ENCODE assay signal across 8 cellular contexts in genomic region chr2:165016772-165017411, GRCh38.
DNase-seq lines count a peak whose midpoint lies in the region; ATAC-seq, FAIRE-seq and TF ChIP-seq lines count a peak whose summit lies in the region.

No MANE protein-coding gene starts in this region.

- CTCF ChIA-PET in MCF 10A (lab: Yijun Ruan, JAX): interaction anchor here (0.6 to 8.2 kb wide), 30 partner anchors 11 to 843 kb away, joined by 3 to 132 read pairs (median 4); partner anchors contain the start of genes SCN2A and SCN3A

- intact Hi-C loops in MCF 10A (cut with micrococcal nuclease): loop anchor here (5.0 kb wide), 1 partner anchor 275 kb away; no protein-coding TSS in a partner anchor

- no peak overlapping the region for H3K27ac Mint-ChIP-seq in MCF 10A (ENCODE audit: low read depth, unreplicated experiment)

- H3K4me3 Mint-ChIP-seq in MCF 10A (ENCODE audit: unreplicated experiment): no peak overlapping the region

- H3K27me3 Mint-ChIP-seq in MCF 10A (ENCODE audit: insufficient read depth, unreplicated experiment): peaks cover 31% of the 10 kb centered on the region

- POLR2A ChIA-PET in MCF 10A (lab: Yijun Ruan, JAX): interaction anchor here (1.2 kb wide), 2 partner anchors 10 to 25 kb away, joined by 3 read pairs; no protein-coding TSS in a partner anchor

- H3K36me3 Mint-ChIP-seq in MCF 10A (ENCODE audit: insufficient read depth, unreplicated experiment): peaks cover 5% of the 10 kb centered on the region

- peak; percentile 78 for ATAC-seq in HG03280 (IDR thresholded peaks at IDR 0.05; ENCODE audit: unreplicated experiment)
- ATAC-seq in left lobe of liver: peak; percentile 85

- H3K9me3 Mint-ChIP-seq in MCF 10A (ENCODE audit: unreplicated experiment): peaks cover 7% of the 10 kb centered on the region

- no TSS peak for BruUV-seq in MCF 10A (replicated peaks; lab: Mats Ljungman, UMichigan)

- peak; percentile 91 for TF ChIP-seq CTCF in D721Med (IDR thresholded peaks at IDR 0.05; ENCODE audit: insufficient read depth, missing control alignments)
- peak; percentile 48 for TF ChIP-seq CTCF in MCF 10A (IDR thresholded peaks at IDR 0.05; ENCODE audit: unreplicated experiment)

- peak; percentile 68 for FAIRE-seq in D721Med (lab: Jason Lieb, UNC)

- DNase-seq in D721Med (ENCODE audit: insufficient read length, low spot score): peak; percentile 12
- DNase-seq in GM19240 (ENCODE audit: insufficient read length, low spot score): peak; percentile 5
- DNase-seq in NCI-H460 (ENCODE audit: extremely low read depth, low read depth): peak; percentile 53
- peak; percentile 50 for DNase-seq in MCF 10A (ENCODE audit: unreplicated experiment)
- no peak for DNase-seq in left lobe of liver (ENCODE audit: low spot score)
- no peak for DNase-seq in DMS153 treated with DMSO at 0.1 percent for 48 hours (lab: John Stamatoyannopoulos, UW; ENCODE audit: unreplicated experiment)
- DNase-seq in activated effector memory CD4-positive, alpha-beta T cell treated with anti-CD3 and anti-CD28 coated beads, Interleukin-2, amount 50 U/mL, for 16 hours: no peak

- H3K4me1 Mint-ChIP-seq in MCF 10A (ENCODE audit: insufficient read depth, unreplicated experiment): peaks cover 5% of the 10 kb centered on the region

Comparison
In these comparisons a context has a peak if more than half of its experiments do, and no peak if none do; other contexts are left out.
1. DNase-seq: peak in D721Med (single experiment), GM19240 (single experiment), NCI-H460 (single experiment) and MCF 10A (single experiment); none in left lobe of liver (single experiment), DMS153 treated with DMSO at 0.1 percent for 48 hours (single experiment) and activated effector memory CD4-positive, alpha-beta T cell treated with anti-CD3 and anti-CD28 coated beads, Interleukin-2, amount 50 U/mL, for 16 hours (single experiment).